ENCODE assay signal across 1 cellular context in the genomic region with DNA sequence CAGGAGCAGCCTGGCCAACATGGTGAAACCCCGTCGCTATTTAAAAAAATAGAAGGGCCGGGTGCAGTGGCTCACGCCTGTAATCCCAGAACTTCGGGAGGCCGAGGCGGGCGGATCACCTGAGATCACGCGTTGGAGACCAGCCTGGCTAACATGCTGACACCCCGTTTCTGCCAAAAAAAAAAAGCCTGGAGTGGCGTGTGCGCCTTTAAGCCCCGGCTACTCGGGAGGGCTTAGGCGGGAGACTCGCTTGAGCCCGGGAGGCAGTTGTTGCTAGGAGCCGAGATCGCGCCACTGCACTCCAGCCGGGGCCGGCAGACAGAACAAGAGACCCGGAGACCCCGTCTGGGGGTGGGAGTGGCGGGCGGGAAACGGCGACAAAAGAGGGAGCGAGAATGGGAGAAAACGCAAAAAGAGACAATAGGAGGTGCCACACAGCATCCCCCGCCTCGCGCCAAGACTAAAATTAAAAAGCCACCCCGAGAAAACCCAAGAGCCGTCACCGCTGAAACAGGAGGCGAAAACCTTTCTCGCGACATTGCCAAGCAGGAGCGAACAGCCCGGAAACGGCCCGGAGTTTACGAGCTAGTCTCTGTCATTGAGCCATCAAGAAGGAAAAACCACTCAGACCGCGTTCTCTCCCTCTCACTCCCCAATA.
A peak's percentile ranks its signal among the peaks of the same experiment; 100 is the strongest.
TF ChIP-seq lines count a peak whose summit lies in the region.

No MANE protein-coding gene starts in this region.

TF ChIP-seq in K562, 482 proteins besides CTCF, POLR2A, EP300 and RAD21 (continued from another document):
- TF ChIP-seq, protein P1, sequence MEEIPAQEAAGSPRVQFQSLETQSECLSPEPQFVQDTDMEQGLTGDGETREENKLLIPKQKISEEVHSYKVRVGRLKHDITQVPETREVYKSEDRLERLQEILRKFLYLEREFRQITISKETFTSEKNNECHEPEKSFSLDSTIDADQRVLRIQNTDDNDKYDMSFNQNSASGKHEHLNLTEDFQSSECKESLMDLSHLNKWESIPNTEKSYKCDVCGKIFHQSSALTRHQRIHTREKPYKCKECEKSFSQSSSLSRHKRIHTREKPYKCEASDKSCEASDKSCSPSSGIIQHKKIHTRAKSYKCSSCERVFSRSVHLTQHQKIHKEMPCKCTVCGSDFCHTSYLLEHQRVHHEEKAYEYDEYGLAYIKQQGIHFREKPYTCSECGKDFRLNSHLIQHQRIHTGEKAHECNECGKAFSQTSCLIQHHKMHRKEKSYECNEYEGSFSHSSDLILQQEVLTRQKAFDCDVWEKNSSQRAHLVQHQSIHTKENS (CRISPR knock-in tag; IDR thresholded peaks at IDR 0.05) = 0 out of 2 replicates have a peak, but pooled peaks have one; percentile 71
- TF ChIP-seq, protein P2, sequence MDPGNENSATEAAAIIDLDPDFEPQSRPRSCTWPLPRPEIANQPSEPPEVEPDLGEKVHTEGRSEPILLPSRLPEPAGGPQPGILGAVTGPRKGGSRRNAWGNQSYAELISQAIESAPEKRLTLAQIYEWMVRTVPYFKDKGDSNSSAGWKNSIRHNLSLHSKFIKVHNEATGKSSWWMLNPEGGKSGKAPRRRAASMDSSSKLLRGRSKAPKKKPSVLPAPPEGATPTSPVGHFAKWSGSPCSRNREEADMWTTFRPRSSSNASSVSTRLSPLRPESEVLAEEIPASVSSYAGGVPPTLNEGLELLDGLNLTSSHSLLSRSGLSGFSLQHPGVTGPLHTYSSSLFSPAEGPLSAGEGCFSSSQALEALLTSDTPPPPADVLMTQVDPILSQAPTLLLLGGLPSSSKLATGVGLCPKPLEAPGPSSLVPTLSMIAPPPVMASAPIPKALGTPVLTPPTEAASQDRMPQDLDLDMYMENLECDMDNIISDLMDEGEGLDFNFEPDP (CRISPR knock-in tag; IDR thresholded peaks at IDR 0.05) = peak; percentile 99
- TF ChIP-seq PRPF4 (IDR thresholded peaks at IDR 0.05; ENCODE audit: insufficient read depth, low read depth, low read length, poor library complexity, severe bottlenecking) (peak; percentile 54), ZNF3 (CRISPR knock-in tag; IDR thresholded peaks at IDR 0.05) (peak; percentile 90)
- TF ChIP-seq, protein P3, sequence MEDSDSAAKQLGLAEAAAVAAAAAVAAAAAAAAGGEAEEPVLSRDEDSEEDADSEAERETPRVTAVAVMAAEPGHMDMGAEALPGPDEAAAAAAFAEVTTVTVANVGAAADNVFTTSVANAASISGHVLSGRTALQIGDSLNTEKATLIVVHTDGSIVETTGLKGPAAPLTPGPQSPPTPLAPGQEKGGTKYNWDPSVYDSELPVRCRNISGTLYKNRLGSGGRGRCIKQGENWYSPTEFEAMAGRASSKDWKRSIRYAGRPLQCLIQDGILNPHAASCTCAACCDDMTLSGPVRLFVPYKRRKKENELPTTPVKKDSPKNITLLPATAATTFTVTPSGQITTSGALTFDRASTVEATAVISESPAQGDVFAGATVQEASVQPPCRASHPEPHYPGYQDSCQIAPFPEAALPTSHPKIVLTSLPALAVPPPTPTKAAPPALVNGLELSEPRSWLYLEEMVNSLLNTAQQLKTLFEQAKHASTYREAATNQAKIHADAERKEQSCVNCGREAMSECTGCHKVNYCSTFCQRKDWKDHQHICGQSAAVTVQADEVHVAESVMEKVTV (CRISPR knock-in tag; IDR thresholded peaks at IDR 0.05) = peak; percentile 86
TF ChIP-seq in K562: peak in this region for 187; not testable (repeated sequence) for 295.
